8 cellular contexts compared by ENCODE assay signal in genomic region chr12:120013659-120014380, GRCh38. TPM values are rescaled to one million over a fixed set of nuclear protein-coding genes. Genes with fewer than 3 reads are reported as not detected.
DNase-seq lines count a peak whose midpoint lies in the region; ATAC-seq and TF ChIP-seq lines count a peak whose summit lies in the region.

No MANE protein-coding gene starts in this region.

- peak overlapping the region; percentile 86 for H3K27ac ChIP-seq in CD4-positive, alpha-beta T cell (ENCODE audit: low read depth, low read length)

- H3K27me3 Mint-ChIP-seq in CD4-positive, alpha-beta T cell: no peaks in the 10 kb centered on the region
- H3K27me3 Mint-ChIP-seq in chondrocyte (ENCODE audit: low read depth): peaks cover 37% of the 10 kb centered on the region

- peaks cover 24% of the 10 kb centered on the region for H3K36me3 Mint-ChIP-seq in CD4-positive, alpha-beta T cell (ENCODE audit: low read depth)
- H3K36me3 Mint-ChIP-seq in chondrocyte (ENCODE audit: low read depth): peaks cover 2% of the 10 kb centered on the region

- H3K4me3 Mint-ChIP-seq in CD4-positive, alpha-beta T cell: peak overlapping the region; percentile 13
- no peak overlapping the region for H3K4me3 Mint-ChIP-seq in chondrocyte (ENCODE audit: unreplicated experiment)

- peaks cover 73% of the 10 kb centered on the region for H3K4me1 Mint-ChIP-seq in CD4-positive, alpha-beta T cell (ENCODE audit: low read depth)
- H3K4me1 Mint-ChIP-seq in chondrocyte (ENCODE audit: low read depth): no peaks in the 10 kb centered on the region

- no peaks in the 10 kb centered on the region for H3K9me3 ChIP-seq in CD4-positive, alpha-beta T cell (ENCODE audit: control insufficient read depth, low read length)

- peak overlapping the region; percentile 96 for H3K27ac Mint-ChIP-seq in CD4-positive, alpha-beta T cell
- no peak overlapping the region for H3K27ac Mint-ChIP-seq in chondrocyte (ENCODE audit: unreplicated experiment)

- DNase-seq in CD4-positive, alpha-beta T cell: peak in 5 of 10 experiments; percentile 25 to 62 (median 43)
- DNase-seq in LHCN-M2 (ENCODE audit: low read depth): peak; percentile 8
- peak; percentile 49 for DNase-seq in activated naive CD4-positive, alpha-beta T cell treated with anti-CD3 and anti-CD28 coated beads, Interleukin-2, amount 50 U/mL, for 16 hours
- DNase-seq in chondrocyte (ENCODE audit: low spot score): no peak
- DNase-seq in ecto neural progenitor cell (ENCODE audit: low spot score): no peak
- no peak for DNase-seq in putamen (ENCODE audit: low spot score)
- DNase-seq in DMS 273 (lab: John Stamatoyannopoulos, UW; ENCODE audit: unreplicated experiment): no peak

- intact Hi-C loops in CD4-positive, alpha-beta T cell (cut with DNase I, micrococcal nuclease): loop anchor here in 1 of 2 experiments (1.0 to 10.0 kb wide), 5 partner anchors 25 to 278 kb away; partner anchors contain the start of genes BICDL1, RNU4-1, RNU4-2 and RPLP0

- peak; percentile 59 for ATAC-seq in CD4-positive, alpha-beta T cell (ENCODE audit: poor library complexity)
- peak; percentile 61 for ATAC-seq in GM21381 (IDR thresholded peaks at IDR 0.05; ENCODE audit: unreplicated experiment)

- H3K9me3 Mint-ChIP-seq in CD4-positive, alpha-beta T cell: no peaks in the 10 kb centered on the region
- H3K9me3 Mint-ChIP-seq in chondrocyte (ENCODE audit: low read depth): peaks cover 4% of the 10 kb centered on the region

- POLR2A ChIA-PET in CD4-positive, alpha-beta T cell (lab: Charles Lee): interaction anchor here (0.9 to 2.2 kb wide), 8 partner anchors 8 to 521 kb away, joined by 3 to 35 read pairs (median 3); partner anchors contain the start of genes BICDL1 and RPLP0

- no peak for TF ChIP-seq CTCF in CD4-positive, alpha-beta T cell (IDR thresholded peaks at IDR 0.05)
- no peak for TF ChIP-seq CTCF in chondrocyte (IDR thresholded peaks at IDR 0.05)

- H3K27me3 ChIP-seq in CD4-positive, alpha-beta T cell (ENCODE audit: control insufficient read depth, insufficient read depth, low read length): no peaks in the 10 kb centered on the region

- CTCF ChIA-PET in CD4-positive, alpha-beta T cell (lab: Charles Lee): interaction anchor here (0.5 to 5.8 kb wide), 3 partner anchors 25 to 107 kb away, joined by 3 to 33 read pairs (median 33); partner anchors contain the start of gene BICDL1

RNA-seq across cellular contexts. Expression of gene BICDL1, which starts 24.8 kb away (rescaled TPM):
- 100 to 1,000 TPM; 143 to 146 TPM for total RNA-seq in CD4-positive, alpha-beta T cell
- total RNA-seq in LHCN-M2 (2014; rRNA removed) (not detected in 2 replicates), chondrocyte (0.12 to 0.45 TPM (median 0.26 TPM) in 3 replicates)
- polyA plus RNA-seq in LHCN-M2 (2012): 0.04 TPM

Comparison
In these comparisons a context has a peak if more than half of its experiments do, and no peak if none do; other contexts are left out.
1. DNase-seq: peak in LHCN-M2 (single experiment) and activated naive CD4-positive, alpha-beta T cell treated with anti-CD3 and anti-CD28 coated beads, Interleukin-2, amount 50 U/mL, for 16 hours (single experiment); none in chondrocyte (single experiment), ecto neural progenitor cell (single experiment), putamen (single experiment) and DMS 273 (single experiment).
2. RNA of gene BICDL1, which starts 24.8 kb away (total RNA-seq): 143 to 146 TPM in CD4-positive, alpha-beta T cell; 0.12 to 0.45 TPM in chondrocyte and not detected in LHCN-M2; every median in the first group is over 10 times any median in the second.